In the genomic region with DNA sequence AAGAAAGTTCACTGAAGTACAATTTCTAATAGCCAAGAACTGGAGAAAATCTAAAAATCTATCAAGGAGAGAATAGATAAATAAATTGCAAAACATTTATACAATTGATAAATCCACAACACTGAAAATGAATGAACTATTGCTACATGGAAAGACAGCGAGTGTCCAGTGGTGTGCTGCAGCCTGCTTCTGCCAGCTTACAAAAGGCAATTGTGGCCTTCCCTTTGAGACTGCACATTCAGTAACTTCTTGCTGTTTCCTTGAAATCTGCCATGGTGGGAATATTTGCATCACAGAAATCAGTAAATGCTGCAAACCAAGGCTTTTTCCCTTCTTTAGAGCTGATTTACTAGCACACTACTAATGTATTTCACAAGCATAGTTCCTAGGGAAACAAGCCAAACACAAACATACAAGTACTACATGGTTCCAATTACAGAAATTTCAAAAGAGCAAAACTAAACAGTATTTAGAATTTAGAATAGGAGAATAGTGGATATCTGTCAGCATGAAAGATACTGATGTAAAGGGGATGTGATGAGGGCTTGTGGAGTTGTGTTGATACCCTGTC, we compare ENCODE assay signal across 20 cellular contexts.
"Had no signal": no experiment of that assay in that cellular context is flagged by ENCODE, and none has a peak within 500 bp of the region (broad histone marks: within the 10 kb centered on the region; RNA-seq: fewer than 3 reads in every experiment).

No MANE protein-coding gene starts in this region.

- H3K4me1 Mint-ChIP-seq: activated CD4-positive, alpha-beta T cell treated with anti-CD3 and anti-CD28 coated beads for 36 hours; activated naive CD8-positive, alpha-beta T cell treated with anti-CD3 and anti-CD28 coated beads, Interleukin-2, amount 10 ng/mL, durations not matched to agents 7 days and 5 days; naive B cell; stimulated activated effector memory CD8-positive, alpha-beta T cell treated with anti-CD3 and anti-CD28 coated beads, Interleukin-12 subunit alpha, Interleukin-12 subunit beta, amount 100 ng/mL, for 72 hours had no signal

- H3K27me3 Mint-ChIP-seq: activated CD4-positive, alpha-beta memory T cell treated with anti-CD3 and anti-CD28 coated beads for 36 hours; activated CD4-positive, alpha-beta T cell treated with anti-CD3 and anti-CD28 coated beads for 36 hours; activated naive CD8-positive, alpha-beta T cell treated with anti-CD3 and anti-CD28 coated beads, Interleukin-2, amount 10 ng/mL, durations not matched to agents 7 days and 5 days; brain; naive B cell had no signal

- H3K27ac Mint-ChIP-seq: activated CD4-positive, alpha-beta memory T cell treated with anti-CD3 and anti-CD28 coated beads for 36 hours; activated CD4-positive, alpha-beta T cell treated with anti-CD3 and anti-CD28 coated beads for 36 hours; activated naive CD8-positive, alpha-beta T cell treated with anti-CD3 and anti-CD28 coated beads, Interleukin-2, amount 10 ng/mL, durations not matched to agents 7 days and 5 days; brain; naive B cell; neural progenitor cell; stimulated activated effector memory CD8-positive, alpha-beta T cell treated with anti-CD3 and anti-CD28 coated beads, Interleukin-12 subunit alpha, Interleukin-12 subunit beta, amount 100 ng/mL, for 72 hours; T-helper 2 cell treated with Interferon-gamma antibody and Interleukin-4, amounts not matched to agents 5 μg/mL and 100 μg/mL, for 36 hours; WTC11 had no signal

- H3K27ac ChIP-seq: coronary artery, left lung, neural progenitor cell, ovary, right lobe of liver, stomach had no signal

- DNase-seq: activated CD4-positive, alpha-beta memory T cell treated with anti-CD3 and anti-CD28 coated beads for 36 hours; activated CD4-positive, alpha-beta T cell treated with anti-CD3 and anti-CD28 coated beads for 36 hours; activated naive CD4-positive, alpha-beta T cell; activated naive CD8-positive, alpha-beta T cell treated with anti-CD3 and anti-CD28 coated beads, Interleukin-2, amount 10 ng/mL, durations not matched to agents 7 days and 5 days; central memory CD4-positive, alpha-beta T cell; islet precursor cell; left lung; mucosa of descending colon; naive B cell; ovary; right lobe of liver; stimulated activated CD4-positive, alpha-beta T cell treated with anti-CD3 and anti-CD28 coated beads, Interleukin-4, amount 100 ng/mL, for 24 hours; stomach had no signal

- H3K4me3 Mint-ChIP-seq: activated CD4-positive, alpha-beta memory T cell treated with anti-CD3 and anti-CD28 coated beads for 36 hours; activated CD4-positive, alpha-beta T cell treated with anti-CD3 and anti-CD28 coated beads for 36 hours; activated naive CD8-positive, alpha-beta T cell treated with anti-CD3 and anti-CD28 coated beads, Interleukin-2, amount 10 ng/mL, durations not matched to agents 7 days and 5 days; brain; naive B cell; neural progenitor cell; stimulated activated effector memory CD8-positive, alpha-beta T cell treated with anti-CD3 and anti-CD28 coated beads, Interleukin-12 subunit alpha, Interleukin-12 subunit beta, amount 100 ng/mL, for 72 hours; T-helper 2 cell treated with Interferon-gamma antibody and Interleukin-4, amounts not matched to agents 5 μg/mL and 100 μg/mL, for 36 hours; WTC11 had no signal

- H3K9me3 Mint-ChIP-seq: activated CD4-positive, alpha-beta memory T cell treated with anti-CD3 and anti-CD28 coated beads for 36 hours; activated naive CD8-positive, alpha-beta T cell treated with anti-CD3 and anti-CD28 coated beads, Interleukin-2, amount 10 ng/mL, durations not matched to agents 7 days and 5 days; brain; neural progenitor cell; stimulated activated effector memory CD8-positive, alpha-beta T cell treated with anti-CD3 and anti-CD28 coated beads, Interleukin-12 subunit alpha, Interleukin-12 subunit beta, amount 100 ng/mL, for 72 hours; T-helper 2 cell treated with Interferon-gamma antibody and Interleukin-4, amounts not matched to agents 5 μg/mL and 100 μg/mL, for 36 hours; WTC11 had no signal

- H3K36me3 Mint-ChIP-seq: activated CD4-positive, alpha-beta memory T cell treated with anti-CD3 and anti-CD28 coated beads for 36 hours; activated naive CD8-positive, alpha-beta T cell treated with anti-CD3 and anti-CD28 coated beads, Interleukin-2, amount 10 ng/mL, durations not matched to agents 7 days and 5 days; brain; naive B cell; neural progenitor cell; stimulated activated effector memory CD8-positive, alpha-beta T cell treated with anti-CD3 and anti-CD28 coated beads, Interleukin-12 subunit alpha, Interleukin-12 subunit beta, amount 100 ng/mL, for 72 hours; WTC11 had no signal

- ATAC-seq: activated CD4-positive, alpha-beta T cell treated with anti-CD3 and anti-CD28 coated beads for 36 hours; esophagus mucosa; left lung; mucosa of descending colon; stimulated activated effector memory CD8-positive, alpha-beta T cell treated with anti-CD3 and anti-CD28 coated beads, Interleukin-12 subunit alpha, Interleukin-12 subunit beta, amount 100 ng/mL, for 72 hours; WTC11 had no signal
